17 cellular contexts compared by ENCODE assay signal in genomic region chr9:133339641-133340040, GRCh38. TPM values are rescaled to one million over a fixed set of nuclear protein-coding genes. Genes with fewer than 3 reads are reported as not detected.
DNase-seq lines count a peak whose midpoint lies in the region; ATAC-seq and TF ChIP-seq lines count a peak whose summit lies in the region.
"Had no signal": no experiment of that assay in that cellular context is flagged by ENCODE, and none has a peak within 500 bp of the region (broad histone marks: within the 10 kb centered on the region; RNA-seq: fewer than 3 reads in every experiment).

No MANE protein-coding gene starts in this region.

- CTCF ChIA-PET in activated CD8-positive, alpha-beta T cell treated with anti-CD3 and anti-CD28 coated beads, Interleukin-2, amount 10 ng/mL, durations not matched to agents 7 days and 5 days (lab: Charles Lee) = interaction anchor here (0.9 to 2.3 kb wide), 9 partner anchors 9 to 318 kb away, joined by 3 to 9 read pairs (median 4); partner anchors contain the start of genes MED22, RPL7A, SURF1 and SURF2

- intact Hi-C loops in heart right ventricle (cut with DNase I) (loop anchor here in 5 of 10 donors (5.0 to 10.0 kb wide), 4 partner anchors 33 to 305 kb away; partner anchors contain the start of genes GTF3C5 (in 1 of the 5), STKLD1 (in 1 of the 5) and SURF4 (in 1 of the 5)), Right ventricle myocardium superior (cut with DNase I) (no loop called here), mucosa of descending colon (cut with DNase I, micrococcal nuclease) (no loop called here)

- ATAC-seq in heart right ventricle (no peak), Right ventricle myocardium superior (ENCODE audit: poor library complexity) (no peak), mucosa of descending colon (no peak), GM18873 (IDR thresholded peaks at IDR 0.05; ENCODE audit: low FRiP score, unreplicated experiment) (no peak), HG03378 (IDR thresholded peaks at IDR 0.05; ENCODE audit: unreplicated experiment) (no peak), GM18858 (IDR thresholded peaks at IDR 0.05; ENCODE audit: unreplicated experiment) (no peak)
- ATAC-seq in activated CD8-positive, alpha-beta T cell treated with anti-CD3 and anti-CD28 coated beads, Interleukin-2, amount 10 ng/mL, durations not matched to agents 7 days and 5 days = no peak

- no peaks in the 10 kb centered on the region for H3K27me3 Mint-ChIP-seq in activated CD8-positive, alpha-beta T cell treated with anti-CD3 and anti-CD28 coated beads, Interleukin-2, amount 10 ng/mL, durations not matched to agents 7 days and 5 days (ENCODE audit: low read depth)

- POLR2A ChIA-PET in activated CD8-positive, alpha-beta T cell treated with anti-CD3 and anti-CD28 coated beads, Interleukin-2, amount 10 ng/mL, durations not matched to agents 7 days and 5 days (lab: Charles Lee) = interaction anchor here (1.1 to 2.0 kb wide), 5 partner anchors 10 to 32 kb away, joined by 3 to 16 read pairs (median 6); partner anchors contain the start of genes MED22, RPL7A, SURF1 and SURF2

- 73 to 81% methylated on average over 5 of the region's 5 CpGs for WGBS in heart right ventricle, 2 donors

- H3K4me1 Mint-ChIP-seq in activated CD8-positive, alpha-beta T cell treated with anti-CD3 and anti-CD28 coated beads, Interleukin-2, amount 10 ng/mL, durations not matched to agents 7 days and 5 days (ENCODE audit: low read depth) = peaks cover 59% of the 10 kb centered on the region

- DNase-seq in heart right ventricle (no peak), Right ventricle myocardium superior (no peak), mucosa of descending colon (peak in 2 of 3 donors; percentile 5 to 10), WERI-Rb-1 (no peak)
- no peak for DNase-seq in activated CD8-positive, alpha-beta T cell treated with anti-CD3 and anti-CD28 coated beads, Interleukin-2, amount 10 ng/mL, durations not matched to agents 7 days and 5 days
- DNase-seq: activated CD8-positive, alpha-beta memory T cell treated with anti-CD3 and anti-CD28 coated beads, Interleukin-2, amount 50 U/mL, for 4 hours; Calu3; mammary epithelial cell; NCI-H187; NCI-H345; NK-92 treated with Interleukin-12 subunit alpha and Interleukin-12 subunit beta, amount 100 ng/mL, for 24 hours; stimulated activated CD4-positive, alpha-beta T cell treated with anti-CD3 and anti-CD28 coated beads, Interleukin-15, amount 100 ng/mL, for 24 hours; stomach; uterus had no signal

- H3K27me3 ChIP-seq in heart right ventricle (no peaks in the 10 kb centered on the region), WERI-Rb-1 (ENCODE audit: insufficient read depth, low read depth, severe bottlenecking) (no peaks in the 10 kb centered on the region)
- H3K27me3 ChIP-seq: stomach, uterus had no signal

- H3K4me3 ChIP-seq in heart right ventricle (peak overlapping the region in 1 of 10 donors; percentile 45), mucosa of descending colon (no peak overlapping the region), WERI-Rb-1 (ENCODE audit: low read depth, low read length) (no peak overlapping the region)
- H3K4me3 ChIP-seq: uterus had no signal

- H3K4me1 ChIP-seq in heart right ventricle (peaks cover 4 to 68% (median 18%) of the 10 kb centered on the region in 9 donors), mucosa of descending colon (ENCODE audit: low read depth) (peaks cover 10% of the 10 kb centered on the region)

- peaks cover 0 to 62% (median 33%) of the 10 kb centered on the region in 9 donors for H3K36me3 ChIP-seq in heart right ventricle
- H3K36me3 ChIP-seq in mucosa of descending colon (ENCODE audit: low read depth) = no peaks in the 10 kb centered on the region
- peaks cover 55% of the 10 kb centered on the region for H3K36me3 ChIP-seq in WERI-Rb-1
- H3K36me3 ChIP-seq: uterus had no signal

- no peaks in the 10 kb centered on the region for H3K9me3 Mint-ChIP-seq in activated CD8-positive, alpha-beta T cell treated with anti-CD3 and anti-CD28 coated beads, Interleukin-2, amount 10 ng/mL, durations not matched to agents 7 days and 5 days (ENCODE audit: insufficient read depth)

- H3K4me3 Mint-ChIP-seq in activated CD8-positive, alpha-beta T cell treated with anti-CD3 and anti-CD28 coated beads, Interleukin-2, amount 10 ng/mL, durations not matched to agents 7 days and 5 days = no peak overlapping the region

- no peak for TF ChIP-seq CTCF in heart right ventricle (IDR thresholded peaks at IDR 0.05)
- TF ChIP-seq CTCF in mucosa of descending colon (IDR thresholded peaks at IDR 0.05) = no peak
- no peak for TF ChIP-seq CTCF in WERI-Rb-1 (IDR thresholded peaks at IDR 0.05; ENCODE audit: low read depth, low read length)

- peak overlapping the region in 7 of 10 donors; percentile 23 to 90 (median 43) for H3K27ac ChIP-seq in heart right ventricle
- no peak overlapping the region for H3K27ac ChIP-seq in WERI-Rb-1
- H3K27ac ChIP-seq: uterus had no signal

- peaks cover 67% of the 10 kb centered on the region for H3K36me3 Mint-ChIP-seq in activated CD8-positive, alpha-beta T cell treated with anti-CD3 and anti-CD28 coated beads, Interleukin-2, amount 10 ng/mL, durations not matched to agents 7 days and 5 days (ENCODE audit: low read depth)

- peak overlapping the region; percentile 90 for H3K27ac Mint-ChIP-seq in activated CD8-positive, alpha-beta T cell treated with anti-CD3 and anti-CD28 coated beads, Interleukin-2, amount 10 ng/mL, durations not matched to agents 7 days and 5 days

- H3K9me3 ChIP-seq in heart right ventricle (no peaks in the 10 kb centered on the region), mucosa of descending colon (no peaks in the 10 kb centered on the region), WERI-Rb-1 (ENCODE audit: severe bottlenecking) (no peaks in the 10 kb centered on the region)
- H3K9me3 ChIP-seq: stomach, uterus had no signal

RNA-seq across cellular contexts. Expression of gene SURF6, which starts 3.7 kb away (rescaled TPM):
- 10 to 100 TPM in 7 of 10 donors, 1 to 10 TPM in 3; 9.1 to 14.2 (median 11.3) TPM for total RNA-seq in heart right ventricle
- 10 to 100 TPM; 13.3 to 14.8 TPM for polyA plus RNA-seq in heart right ventricle
- 11.1 TPM for total RNA-seq in Right ventricle myocardium superior
- 10 to 100 TPM; 20.1 to 21.4 TPM for total RNA-seq in activated CD8-positive, alpha-beta T cell treated with anti-CD3 and anti-CD28 coated beads, Interleukin-2, amount 10 ng/mL, durations not matched to agents 7 days and 5 days
- 10 to 100 TPM; 23.7 to 24.7 (median 24.0) TPM for total RNA-seq in mucosa of descending colon

RNA-seq across cellular contexts. Expression of gene MED22, which starts 8.3 kb away (rescaled TPM):
- 10 to 100 TPM; 11.9 to 21.1 (median 17.4) TPM for total RNA-seq in heart right ventricle
- polyA plus RNA-seq in heart right ventricle = 10 to 100 TPM; 10.2 to 23.6 TPM
- 19.2 TPM for total RNA-seq in Right ventricle myocardium superior
- total RNA-seq in activated CD8-positive, alpha-beta T cell treated with anti-CD3 and anti-CD28 coated beads, Interleukin-2, amount 10 ng/mL, durations not matched to agents 7 days and 5 days = 10 to 100 TPM; 29.1 to 29.6 TPM
- total RNA-seq in mucosa of descending colon = 10 to 100 TPM; 19.8 to 33.6 (median 21.3) TPM

RNA-seq across cellular contexts. Expression of gene RPL7A, which starts 8.4 kb away (rescaled TPM):
- total RNA-seq in heart right ventricle (1,000 to 10,000 TPM in 3 of 10 donors, 100 to 1,000 TPM in 7; 859 to 1,268 (median 927) TPM), Right ventricle myocardium superior (834 TPM), mucosa of descending colon (1,000 to 10,000 TPM; 1,420 to 1,482 (median 1,457) TPM)
- 1,000 to 10,000 TPM in 1 of 2 donors, 100 to 1,000 TPM in 1; 903 to 3,182 TPM for polyA plus RNA-seq in heart right ventricle
- 1,000 to 10,000 TPM; 1,894 to 1,933 TPM for total RNA-seq in activated CD8-positive, alpha-beta T cell treated with anti-CD3 and anti-CD28 coated beads, Interleukin-2, amount 10 ng/mL, durations not matched to agents 7 days and 5 days

RNA-seq across cellular contexts. Expression of gene SURF1, which starts 16.6 kb away (rescaled TPM):
- 10 to 100 TPM; 41.7 to 75.0 (median 58.2) TPM for total RNA-seq in heart right ventricle
- 10 to 100 TPM; 83.9 to 85.4 TPM for polyA plus RNA-seq in heart right ventricle
- total RNA-seq in Right ventricle myocardium superior = 55.4 TPM
- 10 to 100 TPM; 37.4 to 39.1 TPM for total RNA-seq in activated CD8-positive, alpha-beta T cell treated with anti-CD3 and anti-CD28 coated beads, Interleukin-2, amount 10 ng/mL, durations not matched to agents 7 days and 5 days
- 10 to 100 TPM; 45.4 to 63.0 (median 52.2) TPM for total RNA-seq in mucosa of descending colon

RNA-seq across cellular contexts. Expression of gene SURF2, which starts 16.7 kb away (rescaled TPM):
- total RNA-seq in heart right ventricle (10 to 100 TPM in 9 of 10 donors, 1 to 10 TPM in 1; 9.7 to 16.0 (median 14.1) TPM), Right ventricle myocardium superior (14.0 TPM), mucosa of descending colon (10 to 100 TPM in 2 of 3 donors, 1 to 10 TPM in 1; 8.7 to 15.0 (median 11.4) TPM)
- polyA plus RNA-seq in heart right ventricle = 10 to 100 TPM; 31.5 to 44.8 TPM
- 10 to 100 TPM; 18.4 to 20.7 TPM for total RNA-seq in activated CD8-positive, alpha-beta T cell treated with anti-CD3 and anti-CD28 coated beads, Interleukin-2, amount 10 ng/mL, durations not matched to agents 7 days and 5 days

Comparison
In these comparisons a context has a peak if more than half of its experiments do, and no peak if none do; other contexts are left out.
1. DNase-seq: peak in mucosa of descending colon (2 of 3); none in heart right ventricle (0 of 2), Right ventricle myocardium superior (single experiment), activated CD8-positive, alpha-beta T cell treated with anti-CD3 and anti-CD28 coated beads, Interleukin-2, amount 10 ng/mL, durations not matched to agents 7 days and 5 days (single experiment) and WERI-Rb-1 (single experiment).